In the genomic region with DNA sequence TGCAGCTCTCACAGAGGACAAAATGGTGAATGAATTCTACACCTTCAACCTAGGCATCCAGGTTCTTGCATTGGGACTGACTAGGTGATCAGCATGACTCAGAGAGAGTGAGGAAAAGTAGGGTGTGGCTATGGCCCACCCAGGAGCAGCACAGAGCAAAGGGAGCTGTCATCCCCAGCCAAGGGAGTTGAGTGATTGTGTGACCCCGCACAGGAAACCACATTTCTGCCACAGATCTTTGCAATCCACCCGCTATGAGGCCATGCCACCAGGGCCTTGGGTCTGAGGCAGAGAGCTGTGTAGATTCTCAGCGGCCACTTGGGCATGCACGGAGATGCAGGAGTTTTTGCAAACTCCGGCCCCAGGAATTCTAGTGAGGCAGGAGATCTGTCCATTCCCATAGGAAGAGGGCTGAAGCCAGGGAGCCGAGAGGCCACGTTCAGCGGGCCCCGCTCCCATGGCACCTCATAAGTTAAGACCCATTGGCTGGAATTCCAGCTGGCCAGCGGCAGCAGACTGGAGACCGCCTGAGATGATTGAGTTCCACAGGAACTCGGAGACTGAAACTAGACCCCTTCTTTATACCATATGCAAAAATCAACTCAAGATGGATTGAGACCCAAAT, we compare ENCODE assay signal across 25 cellular contexts.
DNase-seq lines count a peak whose midpoint lies in the region; ATAC-seq, FAIRE-seq and TF ChIP-seq lines count a peak whose summit lies in the region.
"Had no signal": no experiment of that assay in that cellular context is flagged by ENCODE, and none has a peak within 500 bp of the region (broad histone marks: within the 10 kb centered on the region; RNA-seq: fewer than 3 reads in every experiment).

No MANE protein-coding gene starts in this region.

- H3K27me3 ChIP-seq in Loucy (ENCODE audit: insufficient read depth, low read length, poor library complexity, severe bottlenecking) = no peaks in the 10 kb centered on the region
- H3K27me3 ChIP-seq in GM12878 (replicated peaks in 1 of 2; ENCODE audit: control insufficient read depth in 2 of 2, insufficient read depth in 2 of 2, low read length in 1 of 2) = no peaks in the 10 kb centered on the region; a peak in 2 of 4 replicates
- H3K27me3 ChIP-seq in stomach = no peaks in the 10 kb centered on the region
- no peaks in the 10 kb centered on the region for H3K27me3 ChIP-seq in A673 (replicated peaks; ENCODE audit: insufficient read depth, low read depth, low read length, poor library complexity)
- H3K27me3 ChIP-seq in dorsolateral prefrontal cortex = no peaks in the 10 kb centered on the region
- H3K27me3 ChIP-seq: body of pancreas, colonic mucosa, testis had no signal

- H3K79me2 ChIP-seq in Loucy (ENCODE audit: insufficient read depth, low read length) (no peaks in the 10 kb centered on the region), GM12878 (ENCODE audit: control insufficient read depth, insufficient read depth, low read length) (no peaks in the 10 kb centered on the region)

- intact Hi-C loops in GM12878 (cut with micrococcal nuclease; ENCODE audit: unreplicated experiment) = loop anchor here (10.0 kb wide), 1 partner anchor 325 kb away; no protein-coding TSS in a partner anchor
- intact Hi-C loops in stomach (cut with DNase I; ENCODE audit: low total_unique reads) = no loop called here
- intact Hi-C loops in A673 (cut with micrococcal nuclease; ENCODE audit: unreplicated experiment) = no loop called here
- intact Hi-C loops in dorsolateral prefrontal cortex (cut with DNase I) = no loop called here

- H3K9me3 ChIP-seq in Loucy (ENCODE audit: insufficient read depth, low read depth, low read length) = no peaks in the 10 kb centered on the region
- H3K9me3 ChIP-seq in GM12878 (replicated peaks; ENCODE audit: control insufficient read depth, insufficient read depth, low read length) = no peaks in the 10 kb centered on the region
- H3K9me3 ChIP-seq in stomach = peaks cover 0 to 6% (median 0%) of the 10 kb centered on the region in 4 donors
- no peaks in the 10 kb centered on the region for H3K9me3 ChIP-seq in A673 (ENCODE audit: low read depth, low read length, poor library complexity, severe bottlenecking)
- H3K9me3 ChIP-seq: body of pancreas, colonic mucosa, prostate gland, testis had no signal

- H3K4me1 Mint-ChIP-seq in chondrocyte (ENCODE audit: low read depth) = no peaks in the 10 kb centered on the region
- H3K4me1 Mint-ChIP-seq: GM23338, nephron progenitor cell, T-cell had no signal

- H3K36me3 ChIP-seq in Loucy (ENCODE audit: insufficient read depth, low read length) = no peaks in the 10 kb centered on the region
- H3K36me3 ChIP-seq in GM12878 (ENCODE audit: control insufficient read depth in 2 of 2, insufficient read depth in 2 of 2, low read length in 1 of 2) = no peaks in the 10 kb centered on the region
- H3K36me3 ChIP-seq in stomach = no peaks in the 10 kb centered on the region
- no peaks in the 10 kb centered on the region for H3K36me3 ChIP-seq in A673 (ENCODE audit: insufficient read depth, low read length, poor library complexity, severe bottlenecking)
- H3K36me3 ChIP-seq: colonic mucosa, prostate gland had no signal

- DNase-seq in GM12878 (ENCODE audit: low read depth, low spot score) = no peak
- DNase-seq in stomach = no peak
- DNase-seq in A673 (ENCODE audit: low spot score) = no peak
- no peak for DNase-seq in chondrocyte (ENCODE audit: low spot score)
- DNase-seq in dorsolateral prefrontal cortex = no peak
- DNase-seq: activated CD4-positive, alpha-beta memory T cell treated with anti-CD3 and anti-CD28 coated beads for 36 hours; AML-193; body of pancreas; colonic mucosa; COR-L47; EL; hippocampal formation; mesendoderm; NCI-H1417 treated with DMSO at 0.1 percent for 48 hours; NCI-H82; nephron progenitor cell; small intestine; T-cell; testis had no signal

- no peaks in the 10 kb centered on the region for H3K36me3 Mint-ChIP-seq in chondrocyte (ENCODE audit: low read depth)
- H3K36me3 Mint-ChIP-seq: activated CD4-positive, alpha-beta memory T cell treated with anti-CD3 and anti-CD28 coated beads for 36 hours; activated naive CD8-positive, alpha-beta T cell; T-cell had no signal

- RAD21 ChIA-PET in GM12878 (lab: Charles Lee; ENCODE audit: unreplicated experiment) = interaction anchor here (0.6 to 4.5 kb wide), 8 partner anchors 11 to 206 kb away, joined by 3 to 47 read pairs (median 4); no protein-coding TSS in a partner anchor

- TF ChIP-seq POLR2A in GM12878 (IDR thresholded peaks at IDR 0.05; ENCODE audit: low read depth, low read length) = no peak
- no peak for TF ChIP-seq POLR2A in stomach (IDR thresholded peaks at IDR 0.05)

- H3K27ac Mint-ChIP-seq in chondrocyte (ENCODE audit: unreplicated experiment) = no peak overlapping the region
- H3K27ac Mint-ChIP-seq: activated CD4-positive, alpha-beta memory T cell treated with anti-CD3 and anti-CD28 coated beads for 36 hours; activated naive CD8-positive, alpha-beta T cell; GM23338; nephron progenitor cell; T-cell had no signal

- 26% methylated on average over 12 of the region's 12 CpGs for WGBS in GM12878 (ENCODE audit: insufficient coverage, insufficient replicate concordance, low lambda C conversion rate, missing lambda C conversion rate)
- 83 to 98% (median 85%) methylated on average over 7 to 12 of the region's 12 CpGs for WGBS in stomach, 5 donors

- H3K4me2 ChIP-seq in Loucy (ENCODE audit: low read depth, low read length, poor library complexity, severe bottlenecking) (peak overlapping the region; percentile 63), GM12878 (ENCODE audit: control insufficient read depth, insufficient read depth) (no peak overlapping the region)
- H3K4me2 ChIP-seq: GM23338 had no signal

- H3K4me1 ChIP-seq in Loucy (ENCODE audit: insufficient read depth, low read length, poor library complexity, severe bottlenecking) (peaks cover 21% of the 10 kb centered on the region), GM12878 (ENCODE audit: control insufficient read depth, insufficient read depth, low read length) (no peaks in the 10 kb centered on the region), stomach (no peaks in the 10 kb centered on the region), A673 (ENCODE audit: insufficient read depth, low read length, poor library complexity, severe bottlenecking) (no peaks in the 10 kb centered on the region)
- H3K4me1 ChIP-seq: body of pancreas, colonic mucosa, prostate gland, testis had no signal

- BruUV-seq in GM12878 (replicated peaks; lab: Mats Ljungman, UMichigan) (no TSS peak), A673 (replicated peaks; lab: Mats Ljungman, UMichigan) (no TSS peak)

- TF ChIP-seq EP300 in GM12878 (IDR thresholded peaks at IDR 0.05; ENCODE audit: borderline replicate concordance in 1 of 2, control insufficient read depth in 1 of 2, low read depth in 2 of 2, low read length in 2 of 2) = no peak
- no peak for TF ChIP-seq EP300 in stomach (IDR thresholded peaks at IDR 0.05)

- no peaks in the 10 kb centered on the region for H3K27me3 Mint-ChIP-seq in chondrocyte (ENCODE audit: low read depth)

- FAIRE-seq in GM12878 (lab: Jason Lieb, UNC) = no peak
- FAIRE-seq: small intestine had no signal

- peak overlapping the region; percentile 41 for H3K4me3 ChIP-seq in Loucy (ENCODE audit: low read length, poor library complexity, severe bottlenecking)
- H3K4me3 ChIP-seq in GM12878 = no peak overlapping the region
- no peak overlapping the region for H3K4me3 ChIP-seq in stomach
- no peak overlapping the region for H3K4me3 ChIP-seq in A673 (ENCODE audit: low read depth, low read length, poor library complexity, severe bottlenecking)
- H3K4me3 ChIP-seq in dorsolateral prefrontal cortex = no peak overlapping the region
- H3K4me3 ChIP-seq: body of pancreas, colonic mucosa, GM23338, prostate gland, testis had no signal

- peak; percentile 56 for ATAC-seq in GM18498 (IDR thresholded peaks at IDR 0.05; ENCODE audit: unreplicated experiment)
- ATAC-seq in GM19452 (IDR thresholded peaks at IDR 0.05; ENCODE audit: unreplicated experiment) = peak; percentile 68
- ATAC-seq in GM12878 = peak; percentile 84
- ATAC-seq: body of pancreas, GM23338, T-cell had no signal

- H3K9me3 Mint-ChIP-seq in chondrocyte (ENCODE audit: low read depth) = peaks cover 6% of the 10 kb centered on the region
- H3K9me3 Mint-ChIP-seq: activated CD4-positive, alpha-beta memory T cell treated with anti-CD3 and anti-CD28 coated beads for 36 hours had no signal

- H3K9ac ChIP-seq in Loucy (ENCODE audit: low read depth, low read length, poor library complexity, severe bottlenecking) (no peak overlapping the region), GM12878 (ENCODE audit: control insufficient read depth, insufficient read depth, low read length) (no peak overlapping the region)

- no peaks in the 10 kb centered on the region for H3F3A ChIP-seq in Loucy (ENCODE audit: low read depth)

- CTCF ChIA-PET in GM12878 (lab: Yijun Ruan, JAX) (interaction anchor here (1.0 to 1.5 kb wide), 5 partner anchors 39 to 321 kb away, joined by 3 to 11 read pairs (median 4); no protein-coding TSS in a partner anchor), A673 (lab: Charles Lee) (no interaction called here)

- H3K4me3 Mint-ChIP-seq in chondrocyte (ENCODE audit: unreplicated experiment) = no peak overlapping the region
- H3K4me3 Mint-ChIP-seq: activated CD4-positive, alpha-beta memory T cell treated with anti-CD3 and anti-CD28 coated beads for 36 hours; activated naive CD8-positive, alpha-beta T cell; GM23338; nephron progenitor cell; T-cell had no signal

- SMC1A ChIA-PET in GM12878 (lab: Charles Lee; ENCODE audit: uncharacterized antibody, unreplicated experiment) = interaction anchor here (0.7 to 4.8 kb wide), 21 partner anchors 12 to 325 kb away, joined by 3 to 39 read pairs (median 4); no protein-coding TSS in a partner anchor

- TF ChIP-seq CTCF in Loucy (conservative IDR thresholded peaks at IDR 0.05; ENCODE audit: low read length) = no peak
- no peak for TF ChIP-seq CTCF in GM12878 (IDR thresholded peaks at IDR 0.05 in 2 of 3, conservative IDR thresholded peaks at IDR 0.05 in 1 of 3; ENCODE audit: control insufficient read depth in 2 of 3, extremely low read depth in 1 of 3, insufficient read depth in 1 of 3, low read depth in 3 of 3, low read length in 3 of 3)
- no peak for TF ChIP-seq CTCF in stomach (IDR thresholded peaks at IDR 0.05)
- TF ChIP-seq CTCF in A673 (conservative IDR thresholded peaks at IDR 0.05; ENCODE audit: low read depth, low read length) = no peak
- TF ChIP-seq CTCF in chondrocyte (IDR thresholded peaks at IDR 0.05) = no peak
- no peak for TF ChIP-seq CTCF in dorsolateral prefrontal cortex (IDR thresholded peaks at IDR 0.05 in 54 of 56, conservative IDR thresholded peaks at IDR 0.05 in 2 of 56; ENCODE audit: low read depth in 1 of 56, partially characterized antibody in 56 of 56)

- no peak for TF ChIP-seq RAD21 in GM12878 (IDR thresholded peaks at IDR 0.05; ENCODE audit: insufficient read depth, low read depth, low read length)

- POLR2A ChIA-PET in GM12878 (lab: Charles Lee) = interaction anchor here (0.9 to 1.2 kb wide), 2 partner anchors 12 to 39 kb away, joined by 3 read pairs; no protein-coding TSS in a partner anchor
- POLR2A ChIA-PET in A673 (lab: Charles Lee; ENCODE audit: low non-redundant PET) = no interaction called here

- H2AFZ ChIP-seq in Loucy (ENCODE audit: low read length) (no peak overlapping the region), GM12878 (ENCODE audit: control insufficient read depth, low read depth, low read length) (no peak overlapping the region)
- H2AFZ ChIP-seq: GM23338 had no signal

- no peaks in the 10 kb centered on the region for H4K20me1 ChIP-seq in Loucy (ENCODE audit: insufficient read depth, low read length, poor library complexity, severe bottlenecking)
- H4K20me1 ChIP-seq in GM12878 (ENCODE audit: control insufficient read depth, insufficient read depth) = no peaks in the 10 kb centered on the region

- no peaks in the 10 kb centered on the region for H3K9me2 ChIP-seq in Loucy (replicated peaks; ENCODE audit: low read depth, low read length)

- in situ Hi-C loops in GM12878 (cut with MboI) = no loop called here

- H3K27ac ChIP-seq in GM12878 (ENCODE audit: control insufficient read depth, insufficient read depth) (no peak overlapping the region), stomach (no peak overlapping the region), A673 (ENCODE audit: low read depth, low read length, poor library complexity, severe bottlenecking) (no peak overlapping the region), dorsolateral prefrontal cortex (no peak overlapping the region)
- H3K27ac ChIP-seq: body of pancreas, colonic mucosa, prostate gland, testis had no signal
